In genomic region chr3:32965617-32966213, GRCh38 we compare ENCODE assay signal across 1 cellular context.
TF ChIP-seq lines count a peak whose summit lies in the region.

No MANE protein-coding gene starts in this region.

TF ChIP-seq in K562, 482 proteins besides CTCF, POLR2A, EP300 and RAD21 (continued from another document):
- peak; percentile 85; the same call in 1 of the 2 replicates for TF ChIP-seq CBX5 (IDR thresholded peaks at IDR 0.05; ENCODE audit: borderline replicate concordance, low read depth)
- peak; percentile 63 for TF ChIP-seq ZNF280A (IDR thresholded peaks at IDR 0.05; ENCODE audit: low read depth, partially characterized antibody)
- peak; percentile 77 for TF ChIP-seq ZFP36 (IDR thresholded peaks at IDR 0.05; ENCODE audit: low read depth, low read length, partially characterized antibody)
- TF ChIP-seq TRIM24 (IDR thresholded peaks at IDR 0.05): peak in 1 of 2 experiments; percentile 57; a peak in 2 of 4 replicates
- peak in 1 of 2 experiments; percentile 95; a peak in 2 of 3 replicates for TF ChIP-seq CBX3 (IDR thresholded peaks at IDR 0.05; ENCODE audit: borderline replicate concordance in 1 of 2, low read length in 2 of 2)
